Comparison of ENCODE assay signal across 1 cellular context in the genomic region with DNA sequence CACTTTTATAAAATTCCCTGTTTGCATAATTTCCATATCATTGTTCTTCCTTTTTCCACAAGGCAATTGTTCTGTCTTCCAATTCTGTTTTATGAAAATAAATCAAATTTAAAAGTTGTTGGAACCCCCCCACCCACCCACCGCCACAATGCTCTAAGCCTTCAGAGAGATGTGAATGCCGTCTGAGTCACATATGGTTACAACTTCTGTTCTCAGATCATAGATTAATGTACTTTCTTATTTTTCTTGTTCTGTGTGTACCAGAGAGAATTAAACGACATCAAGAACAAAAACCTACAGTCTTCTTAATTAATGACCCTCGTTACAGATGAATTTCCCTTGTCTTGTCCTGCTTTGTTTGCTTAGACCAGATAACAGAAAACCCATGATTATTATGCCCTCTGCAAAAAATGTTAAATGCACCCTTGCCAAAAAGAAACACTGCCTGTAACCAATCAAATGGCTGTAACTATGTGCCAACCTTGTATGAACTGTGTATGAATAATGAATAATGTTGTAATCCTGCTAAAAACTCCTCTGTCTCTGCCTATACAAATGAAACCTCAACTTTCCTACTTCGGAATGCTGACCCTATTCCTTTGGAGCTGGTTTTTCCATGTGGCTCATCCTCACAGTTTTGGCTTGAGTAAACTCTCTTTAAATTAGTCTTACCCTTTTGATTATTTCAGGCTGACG.
TF ChIP-seq lines count a peak whose summit lies in the region.

No MANE protein-coding gene starts in this region.

TF ChIP-seq in SK-N-SH treated with all-trans-retinoic acid at 6 μM for 48 hours, 23 proteins besides CTCF, POLR2A, EP300 and RAD21 (continued from another document):
- TF ChIP-seq, protein P1, sequence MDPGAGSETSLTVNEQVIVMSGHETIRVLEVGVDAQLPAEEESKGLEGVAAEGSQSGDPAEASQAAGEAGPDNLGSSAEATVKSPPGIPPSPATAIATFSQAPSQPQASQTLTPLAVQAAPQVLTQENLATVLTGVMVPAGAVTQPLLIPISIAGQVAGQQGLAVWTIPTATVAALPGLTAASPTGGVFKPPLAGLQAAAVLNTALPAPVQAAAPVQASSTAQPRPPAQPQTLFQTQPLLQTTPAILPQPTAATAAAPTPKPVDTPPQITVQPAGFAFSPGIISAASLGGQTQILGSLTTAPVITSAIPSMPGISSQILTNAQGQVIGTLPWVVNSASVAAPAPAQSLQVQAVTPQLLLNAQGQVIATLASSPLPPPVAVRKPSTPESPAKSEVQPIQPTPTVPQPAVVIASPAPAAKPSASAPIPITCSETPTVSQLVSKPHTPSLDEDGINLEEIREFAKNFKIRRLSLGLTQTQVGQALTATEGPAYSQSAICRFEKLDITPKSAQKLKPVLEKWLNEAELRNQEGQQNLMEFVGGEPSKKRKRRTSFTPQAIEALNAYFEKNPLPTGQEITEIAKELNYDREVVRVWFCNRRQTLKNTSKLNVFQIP (CRISPR knock-in tag; IDR thresholded peaks at IDR 0.05; ENCODE audit: borderline replicate concordance, low read depth): no peak
- TF ChIP-seq RARB (CRISPR knock-in tag; IDR thresholded peaks at IDR 0.05): no peak
- TF ChIP-seq TOX (CRISPR knock-in tag; IDR thresholded peaks at IDR 0.05; ENCODE audit: borderline replicate concordance): no peak
- TF ChIP-seq OSR1 (CRISPR knock-in tag; IDR thresholded peaks at IDR 0.05): no peak
- TF ChIP-seq CSDC2 (CRISPR knock-in tag; IDR thresholded peaks at IDR 0.05): no peak
- TF ChIP-seq ZFP3 (CRISPR knock-in tag; IDR thresholded peaks at IDR 0.05): no peak
- no peak for TF ChIP-seq ZNF8 (CRISPR knock-in tag; IDR thresholded peaks at IDR 0.05)
